ENCODE assay signal across 30 cellular contexts in the genomic region with DNA sequence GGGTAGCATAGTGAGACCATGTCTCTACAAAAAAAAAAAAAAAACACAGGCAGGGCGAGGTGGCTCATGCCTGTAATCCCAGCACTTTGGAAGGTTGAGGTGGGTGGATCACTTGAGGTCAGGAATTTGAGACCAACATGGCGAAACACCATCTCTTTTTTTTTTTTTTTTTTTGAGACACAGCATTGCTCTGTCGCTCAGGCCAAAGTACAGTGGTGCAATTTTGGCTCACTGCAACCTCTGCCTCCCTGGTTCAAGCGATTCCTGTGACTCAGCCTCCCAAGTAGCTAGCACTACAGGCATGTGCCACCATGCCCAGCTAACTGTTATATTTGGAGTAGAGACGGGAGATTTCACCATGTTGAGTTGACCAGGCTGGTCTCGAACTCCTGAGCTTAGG. TPM values are rescaled to one million over a fixed set of nuclear protein-coding genes. Genes with fewer than 3 reads are reported as not detected.
"Had no signal": no experiment of that assay in that cellular context is flagged by ENCODE, and none has a peak within 500 bp of the region (broad histone marks: within the 10 kb centered on the region; RNA-seq: fewer than 3 reads in every experiment).

No MANE protein-coding gene starts in this region.

- H3K36me3 Mint-ChIP-seq: activated naive CD4-positive, alpha-beta T cell treated with anti-CD3 and anti-CD28 coated beads, Interleukin-2, amount 10 ng/mL, durations not matched to agents 7 days and 5 days had no signal

- H3K4me3 Mint-ChIP-seq: activated CD4-positive, alpha-beta memory T cell treated with anti-CD3 and anti-CD28 coated beads, Interleukin-2, amount 10 ng/mL, durations not matched to agents 7 days and 5 days; activated CD4-positive, alpha-beta T cell treated with anti-CD3 and anti-CD28 coated beads for 36 hours; activated CD4-positive, alpha-beta T cell treated with anti-CD3 and anti-CD28 coated beads, Interleukin-2, amount 10 ng/mL, durations not matched to agents 24 days and 14 days; activated naive CD4-positive, alpha-beta T cell treated with anti-CD3 and anti-CD28 coated beads, Interleukin-2, amount 10 ng/mL, durations not matched to agents 7 days and 5 days; activated naive CD8-positive, alpha-beta T cell; activated T-cell treated with anti-CD3 and anti-CD28 coated beads, Interleukin-2, amount 50 U/mL, for 24 hours; activated T-cell treated with anti-CD3 and anti-CD28 coated beads, Interleukin-2, amount 50 U/mL, for 72 hours; dendritic cell treated with granulocyte-macrophage colony-stimulating factor and Interleukin-4, amounts not matched to agents 40 ng/mL and 50 ng/mL, for 4 days; endodermal cell had no signal

- H3K36me3 ChIP-seq: brain microvascular endothelial cell, cardiac muscle cell, esophagus squamous epithelium had no signal

- H3K9me3 Mint-ChIP-seq: activated CD4-positive, alpha-beta memory T cell treated with anti-CD3 and anti-CD28 coated beads, Interleukin-2, amount 10 ng/mL, durations not matched to agents 7 days and 5 days; activated CD4-positive, alpha-beta T cell treated with anti-CD3 and anti-CD28 coated beads, Interleukin-2, amount 10 ng/mL, durations not matched to agents 24 days and 14 days; activated naive CD4-positive, alpha-beta T cell treated with anti-CD3 and anti-CD28 coated beads, Interleukin-2, amount 10 ng/mL, durations not matched to agents 7 days and 5 days; activated T-cell treated with anti-CD3 and anti-CD28 coated beads, Interleukin-2, amount 50 U/mL, for 24 hours; activated T-cell treated with anti-CD3 and anti-CD28 coated beads, Interleukin-2, amount 50 U/mL, for 72 hours; dendritic cell treated with granulocyte-macrophage colony-stimulating factor and Interleukin-4, amounts not matched to agents 40 ng/mL and 50 ng/mL, for 4 days; endodermal cell had no signal

- DNase-seq: activated CD4-positive, alpha-beta memory T cell treated with anti-CD3 and anti-CD28 coated beads, Interleukin-2, amount 10 ng/mL, durations not matched to agents 7 days and 5 days; activated CD4-positive, alpha-beta T cell treated with anti-CD3 and anti-CD28 coated beads for 36 hours; activated CD4-positive, alpha-beta T cell treated with anti-CD3 and anti-CD28 coated beads, Interleukin-2, amount 10 ng/mL, durations not matched to agents 24 days and 14 days; activated CD4-positive, CD25-positive, alpha-beta regulatory T cell; activated CD4-positive, CD25-positive, alpha-beta regulatory T cell treated with anti-CD3 and anti-CD28 coated beads, Interleukin-2, amount 50 U/mL, for 72 hours; activated CD8-positive, alpha-beta memory T cell treated with anti-CD3 and anti-CD28 coated beads, Interleukin-2, amount 50 U/mL, for 48 hours; activated gamma-delta T cell; activated naive CD4-positive, alpha-beta T cell; activated naive CD4-positive, alpha-beta T cell treated with anti-CD3 and anti-CD28 coated beads, Interleukin-2, amount 10 ng/mL, durations not matched to agents 7 days and 5 days; activated T-cell treated with anti-CD3 and anti-CD28 coated beads for 4 hours; activated T-cell treated with anti-CD3 and anti-CD28 coated beads, Interleukin-2, amount 50 U/mL, for 24 hours; activated T-cell treated with anti-CD3 and anti-CD28 coated beads, Interleukin-2, amount 50 U/mL, for 72 hours; amniotic stem cell; anterior cingulate cortex; brain microvascular endothelial cell; central memory CD4-positive, alpha-beta T cell; cerebellar nuclear complex; dorsolateral prefrontal cortex; effector memory CD4-positive, alpha-beta T cell; endodermal cell; esophagus squamous epithelium; foreskin fibroblast; head of caudate nucleus; T-helper 2 cell had no signal

- H3K9me3 ChIP-seq: esophagus squamous epithelium had no signal

- ATAC-seq: activated CD4-positive, alpha-beta T cell treated with anti-CD3 and anti-CD28 coated beads for 36 hours; activated T-cell treated with anti-CD3 and anti-CD28 coated beads, Interleukin-2, amount 50 U/mL, for 72 hours had no signal

- H3K27ac ChIP-seq: brain microvascular endothelial cell, cardiac muscle cell, coronary artery, dorsolateral prefrontal cortex, epithelial cell of prostate, esophagus squamous epithelium had no signal

- H3K27ac Mint-ChIP-seq: activated CD4-positive, alpha-beta memory T cell treated with anti-CD3 and anti-CD28 coated beads, Interleukin-2, amount 10 ng/mL, durations not matched to agents 7 days and 5 days; activated CD4-positive, alpha-beta T cell treated with anti-CD3 and anti-CD28 coated beads for 36 hours; activated CD4-positive, alpha-beta T cell treated with anti-CD3 and anti-CD28 coated beads, Interleukin-2, amount 10 ng/mL, durations not matched to agents 24 days and 14 days; activated naive CD4-positive, alpha-beta T cell treated with anti-CD3 and anti-CD28 coated beads, Interleukin-2, amount 10 ng/mL, durations not matched to agents 7 days and 5 days; activated naive CD8-positive, alpha-beta T cell; activated T-cell treated with anti-CD3 and anti-CD28 coated beads, Interleukin-2, amount 50 U/mL, for 24 hours; activated T-cell treated with anti-CD3 and anti-CD28 coated beads, Interleukin-2, amount 50 U/mL, for 72 hours; dendritic cell treated with granulocyte-macrophage colony-stimulating factor and Interleukin-4, amounts not matched to agents 40 ng/mL and 50 ng/mL, for 4 days; endodermal cell had no signal

- H3K4me3 ChIP-seq: cardiac muscle cell, coronary artery, dorsolateral prefrontal cortex, esophagus squamous epithelium had no signal

- H3K27me3 ChIP-seq: cardiac muscle cell had no signal

RNA-seq across cellular contexts. Expression of a gene that starts 5.1 kb away (rescaled TPM):
- total RNA-seq: activated CD4-positive, alpha-beta memory T cell treated with anti-CD3 and anti-CD28 coated beads, Interleukin-2, amount 10 ng/mL, durations not matched to agents 7 days and 5 days; activated CD4-positive, alpha-beta T cell treated with anti-CD3 and anti-CD28 coated beads for 36 hours; activated CD4-positive, alpha-beta T cell treated with anti-CD3 and anti-CD28 coated beads, Interleukin-2, amount 10 ng/mL, durations not matched to agents 24 days and 14 days; activated T-cell treated with anti-CD3 and anti-CD28 coated beads, Interleukin-2, amount 50 U/mL, for 72 hours; T-helper 1 cell treated with Interleukin-12 subunit alpha and Interleukin-12 subunit beta and Interleukin-4 antibody, amounts not matched to agents 30 ng/mL and 1 ng/mL, for 36 hours had no signal
